Comparison of ENCODE assay signal across 9 cellular contexts in the genomic region with DNA sequence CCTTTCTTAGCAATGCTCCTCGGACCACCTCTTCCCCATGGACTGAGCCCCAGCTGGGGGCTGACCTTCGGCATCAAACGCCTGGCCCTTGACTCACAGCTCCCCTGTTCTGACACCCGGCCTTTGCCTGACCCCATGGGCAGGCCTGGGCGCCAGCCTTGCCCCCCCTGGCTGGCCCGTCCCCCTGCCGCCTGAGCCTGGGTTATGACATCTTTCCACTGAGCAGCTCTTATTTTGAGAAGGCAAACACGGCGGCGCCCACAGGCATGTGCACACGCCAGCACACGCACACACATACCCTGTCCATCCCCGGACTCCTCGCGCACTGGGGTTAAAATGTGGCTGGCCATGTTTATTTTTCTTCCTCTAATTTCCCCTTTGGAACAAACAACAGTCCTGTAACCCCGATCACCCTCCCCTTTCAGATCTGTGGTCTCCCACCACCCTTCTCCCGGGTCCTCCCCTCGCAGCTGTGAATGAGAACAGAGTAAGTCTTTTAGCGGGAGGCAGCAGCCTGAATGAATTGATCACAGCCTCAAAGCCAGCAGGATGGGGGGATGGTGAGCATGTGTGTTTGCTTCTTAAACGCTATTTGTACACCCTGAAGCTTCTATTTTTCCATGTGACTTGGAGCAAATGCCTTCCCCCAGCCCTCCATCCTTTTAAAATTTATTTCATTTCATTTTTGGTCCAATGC. TPM values are rescaled to one million over a fixed set of nuclear protein-coding genes. Genes with fewer than 3 reads are reported as not detected.
DNase-seq lines count a peak whose midpoint lies in the region; ATAC-seq, FAIRE-seq and TF ChIP-seq lines count a peak whose summit lies in the region.
"Had no signal": no experiment of that assay in that cellular context is flagged by ENCODE, and none has a peak within 500 bp of the region (broad histone marks: within the 10 kb centered on the region; RNA-seq: fewer than 3 reads in every experiment).

No MANE protein-coding gene starts in this region.

- no peak for FAIRE-seq in kidney (lab: Jason Lieb, UNC)
- FAIRE-seq: A204.1 had no signal

- TF ChIP-seq CTCF in brain (conservative IDR thresholded peaks at IDR 0.05), result no peak
- peak; percentile 7 for TF ChIP-seq CTCF in kidney (IDR thresholded peaks at IDR 0.05; ENCODE audit: borderline replicate concordance, extremely low read depth, insufficient read depth)
- no peak for TF ChIP-seq CTCF in activated CD8-positive, alpha-beta T cell treated with anti-CD3 and anti-CD28 coated beads for 36 hours (IDR thresholded peaks at IDR 0.05)

- H3K4me3 ChIP-seq in kidney (ENCODE audit: low read length in 2 of 2), result peak overlapping the region in 1 of 2 donors; percentile 7
- peak overlapping the region in 1 of 2 donors; percentile 57 for H3K4me3 ChIP-seq in stomach smooth muscle (ENCODE audit: low read length in 2 of 2)

- H3K9me3 ChIP-seq in kidney (ENCODE audit: control insufficient read depth in 1 of 2, low read length in 2 of 2) (no peaks in the 10 kb centered on the region), stomach smooth muscle (ENCODE audit: control insufficient read depth in 2 of 2, low read length in 2 of 2) (no peaks in the 10 kb centered on the region)

- DNase-seq in NCI-H1417 (lab: John Stamatoyannopoulos, UW), result peak in 2 of 3 experiments; percentile 63 to 72
- no peak for DNase-seq in NCI-H1417 treated with DMSO at 0.1 percent for 48 hours (lab: John Stamatoyannopoulos, UW)
- peak; percentile 94 for DNase-seq in kidney
- DNase-seq in NCI-H345 (lab: John Stamatoyannopoulos, UW), result no peak
- DNase-seq in activated CD8-positive, alpha-beta T cell treated with anti-CD3 and anti-CD28 coated beads for 36 hours, result no peak

- H3K27ac ChIP-seq in kidney (ENCODE audit: low read depth in 2 of 2, low read length in 2 of 2) (peak overlapping the region; percentile 75 to 81), stomach smooth muscle (ENCODE audit: low read length) (peak overlapping the region; percentile 93)

- peaks cover 4% of the 10 kb centered on the region for H3K27me3 Mint-ChIP-seq in brain
- H3K27me3 Mint-ChIP-seq in activated CD8-positive, alpha-beta T cell treated with anti-CD3 and anti-CD28 coated beads for 36 hours, result peaks cover 29% of the 10 kb centered on the region

- H3K9ac ChIP-seq in kidney (ENCODE audit: low read length in 2 of 2) (peak overlapping the region in 1 of 2 donors; percentile 68), stomach smooth muscle (ENCODE audit: low read length in 2 of 2) (peak overlapping the region; percentile 57 to 62)

- POLR2A ChIA-PET in activated CD8-positive, alpha-beta T cell treated with anti-CD3 and anti-CD28 coated beads for 36 hours (lab: Charles Lee), result no interaction called here

- H3K4me1 Mint-ChIP-seq in brain, result peaks cover 84% of the 10 kb centered on the region
- H3K4me1 Mint-ChIP-seq in activated CD8-positive, alpha-beta T cell treated with anti-CD3 and anti-CD28 coated beads for 36 hours (ENCODE audit: low read depth), result no peaks in the 10 kb centered on the region

- H3K4me3 Mint-ChIP-seq in brain, result peak overlapping the region; percentile 60 to 76 (median 68)
- no peak overlapping the region for H3K4me3 Mint-ChIP-seq in activated CD8-positive, alpha-beta T cell treated with anti-CD3 and anti-CD28 coated beads for 36 hours

- CTCF ChIA-PET in activated CD8-positive, alpha-beta T cell treated with anti-CD3 and anti-CD28 coated beads for 36 hours (lab: Charles Lee), result interaction anchor here (0.8 to 6.4 kb wide), 5 partner anchors 9 to 72 kb away, joined by 3 to 32 read pairs (median 7); no protein-coding TSS in a partner anchor

- no peak for ATAC-seq in HG03175 (IDR thresholded peaks at IDR 0.05; ENCODE audit: unreplicated experiment)
- ATAC-seq in activated CD8-positive, alpha-beta T cell treated with anti-CD3 and anti-CD28 coated beads for 36 hours, result no peak

- intact Hi-C loops in kidney (cut with DNase I), result no loop called here
- intact Hi-C loops in activated CD8-positive, alpha-beta T cell treated with anti-CD3 and anti-CD28 coated beads for 36 hours (cut with micrococcal nuclease), result no loop called here

- no peaks in the 10 kb centered on the region for H3K36me3 Mint-ChIP-seq in brain
- H3K36me3 Mint-ChIP-seq in activated CD8-positive, alpha-beta T cell treated with anti-CD3 and anti-CD28 coated beads for 36 hours (ENCODE audit: low read depth), result no peaks in the 10 kb centered on the region

- H3K36me3 ChIP-seq in kidney (ENCODE audit: control insufficient read depth in 1 of 2, insufficient read depth in 2 of 2, low read length in 2 of 2) (no peaks in the 10 kb centered on the region), stomach smooth muscle (ENCODE audit: control insufficient read depth in 2 of 2, insufficient read depth in 2 of 2, low read length in 2 of 2) (no peaks in the 10 kb centered on the region)

- peak overlapping the region; percentile 96 to 99 (median 96) for H3K27ac Mint-ChIP-seq in brain
- H3K27ac Mint-ChIP-seq in activated CD8-positive, alpha-beta T cell treated with anti-CD3 and anti-CD28 coated beads for 36 hours, result no peak overlapping the region

- H3K27me3 ChIP-seq in stomach smooth muscle (ENCODE audit: control insufficient read depth in 1 of 2, insufficient read depth in 2 of 2, low read length in 2 of 2), result no peaks in the 10 kb centered on the region

- peaks cover 0 to 12% (median 4%) of the 10 kb centered on the region in 5 experiments for H3K9me3 Mint-ChIP-seq in brain
- H3K9me3 Mint-ChIP-seq in activated CD8-positive, alpha-beta T cell treated with anti-CD3 and anti-CD28 coated beads for 36 hours, result no peaks in the 10 kb centered on the region

- H3K4me1 ChIP-seq in kidney (ENCODE audit: control insufficient read depth in 1 of 2, insufficient read depth in 1 of 2, low read depth in 1 of 2, low read length in 2 of 2), result peaks cover 44 to 54% of the 10 kb centered on the region in 2 donors
- peaks cover 70% of the 10 kb centered on the region for H3K4me1 ChIP-seq in stomach smooth muscle (ENCODE audit: control insufficient read depth, insufficient read depth, low read length)

RNA-seq across cellular contexts. Expression of a gene that starts 11.8 kb away (rescaled TPM):
- polyA plus RNA-seq in brain (ENCODE audit: insufficient read depth, low read depth, low replicate concordance) (15.8 TPM), kidney (ENCODE audit: insufficient read depth, low read depth, low replicate concordance) (18.6 TPM)
- 11.2 TPM for total RNA-seq in kidney
- not detected for total RNA-seq in activated CD8-positive, alpha-beta T cell treated with anti-CD3 and anti-CD28 coated beads for 36 hours

RNA-seq across cellular contexts. Expression of a gene that starts 47.8 kb away (rescaled TPM):
- polyA plus RNA-seq in brain (ENCODE audit: insufficient read depth, low read depth, low replicate concordance), result 4.5 TPM
- total RNA-seq in kidney, result 5.5 TPM
- polyA plus RNA-seq in kidney (ENCODE audit: insufficient read depth, low read depth, low replicate concordance), result 8.1 TPM
- 10 to 100 TPM; 46.7 to 52.6 TPM for total RNA-seq in activated CD8-positive, alpha-beta T cell treated with anti-CD3 and anti-CD28 coated beads for 36 hours

Comparison
In these comparisons a context has a peak if more than half of its experiments do, and no peak if none do; other contexts are left out.
1. DNase-seq: peak in NCI-H1417 (2 of 3) and kidney (single experiment); none in NCI-H1417 treated with DMSO at 0.1 percent for 48 hours (single experiment), NCI-H345 (single experiment) and activated CD8-positive, alpha-beta T cell treated with anti-CD3 and anti-CD28 coated beads for 36 hours (single experiment).
2. RNA of a gene that starts 11.8 kb away (total RNA-seq): 11.2 TPM in kidney (single experiment); not detected in activated CD8-positive, alpha-beta T cell treated with anti-CD3 and anti-CD28 coated beads for 36 hours; every median in the first group is over 10 times any median in the second.